In genomic region chr11:118924591-118925585, GRCh38 we compare ENCODE assay signal across 1 cellular context.
TF ChIP-seq lines count a peak whose summit lies in the region.

No MANE protein-coding gene starts in this region.

TF ChIP-seq in K562, 482 proteins besides CTCF, POLR2A, EP300 and RAD21 (continued from another document and continues in another):
- peak in 1 of 2 experiments; percentile 55; a peak in 1 of 4 replicates for TF ChIP-seq HDAC1 (IDR thresholded peaks at IDR 0.05)
- no peak for TF ChIP-seq RBM14 (IDR thresholded peaks at IDR 0.05; ENCODE audit: borderline replicate concordance, insufficient read depth, low read depth, low read length)
- no peak for TF ChIP-seq TARDBP (IDR thresholded peaks at IDR 0.05)
- TF ChIP-seq, protein P1, sequence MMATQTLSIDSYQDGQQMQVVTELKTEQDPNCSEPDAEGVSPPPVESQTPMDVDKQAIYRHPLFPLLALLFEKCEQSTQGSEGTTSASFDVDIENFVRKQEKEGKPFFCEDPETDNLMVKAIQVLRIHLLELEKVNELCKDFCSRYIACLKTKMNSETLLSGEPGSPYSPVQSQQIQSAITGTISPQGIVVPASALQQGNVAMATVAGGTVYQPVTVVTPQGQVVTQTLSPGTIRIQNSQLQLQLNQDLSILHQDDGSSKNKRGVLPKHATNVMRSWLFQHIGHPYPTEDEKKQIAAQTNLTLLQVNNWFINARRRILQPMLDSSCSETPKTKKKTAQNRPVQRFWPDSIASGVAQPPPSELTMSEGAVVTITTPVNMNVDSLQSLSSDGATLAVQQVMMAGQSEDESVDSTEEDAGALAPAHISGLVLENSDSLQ (IDR thresholded peaks at IDR 0.05): peak; percentile 39; the same call in 1 of the 2 replicates
- peak; percentile 90 for TF ChIP-seq ARID4B (CRISPR knock-in tag; IDR thresholded peaks at IDR 0.05)
- TF ChIP-seq TEAD1 (CRISPR knock-in tag; IDR thresholded peaks at IDR 0.05): 0 out of 4 replicates have a peak, but pooled peaks of 1 of the 2 experiments have one; percentile 5
- TF ChIP-seq NR2C1 (IDR thresholded peaks at IDR 0.05): peak; percentile 69
- peak; percentile 87 for TF ChIP-seq NR2C1 (tag; IDR thresholded peaks at IDR 0.05)
- peak; percentile 89 for TF ChIP-seq ZNF143 (CRISPR knock-in tag; IDR thresholded peaks at IDR 0.05)
- no peak for TF ChIP-seq TAF9B (IDR thresholded peaks at IDR 0.05; ENCODE audit: partially characterized antibody)
- TF ChIP-seq ATF1 (CRISPR knock-in tag; IDR thresholded peaks at IDR 0.05): no peak
- peak; percentile 32; the same call in 1 of the 2 replicates for TF ChIP-seq ATF1 (tag; IDR thresholded peaks at IDR 0.05)
- 0 out of 2 replicates have a peak, but pooled peaks have one; percentile 16 for TF ChIP-seq CREM (IDR thresholded peaks at IDR 0.05; ENCODE audit: low read depth)
- TF ChIP-seq ID3 (CRISPR knock-in tag; IDR thresholded peaks at IDR 0.05): no peak
- TF ChIP-seq ID3 (tag; IDR thresholded peaks at IDR 0.05): no peak
- TF ChIP-seq KLF10 (CRISPR knock-in tag; IDR thresholded peaks at IDR 0.05): no peak
- TF ChIP-seq MAFK (IDR thresholded peaks at IDR 0.05; ENCODE audit: low read length): no peak
- peak; percentile 88 for TF ChIP-seq ZFX (CRISPR knock-in tag; IDR thresholded peaks at IDR 0.05)
- TF ChIP-seq, protein P2, sequence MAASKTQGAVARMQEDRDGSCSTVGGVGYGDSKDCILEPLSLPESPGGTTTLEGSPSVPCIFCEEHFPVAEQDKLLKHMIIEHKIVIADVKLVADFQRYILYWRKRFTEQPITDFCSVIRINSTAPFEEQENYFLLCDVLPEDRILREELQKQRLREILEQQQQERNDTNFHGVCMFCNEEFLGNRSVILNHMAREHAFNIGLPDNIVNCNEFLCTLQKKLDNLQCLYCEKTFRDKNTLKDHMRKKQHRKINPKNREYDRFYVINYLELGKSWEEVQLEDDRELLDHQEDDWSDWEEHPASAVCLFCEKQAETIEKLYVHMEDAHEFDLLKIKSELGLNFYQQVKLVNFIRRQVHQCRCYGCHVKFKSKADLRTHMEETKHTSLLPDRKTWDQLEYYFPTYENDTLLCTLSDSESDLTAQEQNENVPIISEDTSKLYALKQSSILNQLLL (CRISPR knock-in tag; IDR thresholded peaks at IDR 0.05; ENCODE audit: borderline replicate concordance): no peak
- TF ChIP-seq SAP30 (IDR thresholded peaks at IDR 0.05; ENCODE audit: borderline replicate concordance, insufficient read depth, low read depth, low read length, poor library complexity, severe bottlenecking): peak; percentile 89
- peak; percentile 49 to 66 for TF ChIP-seq NRF1 (conservative IDR thresholded peaks at IDR 0.05 in 1 of 2, IDR thresholded peaks at IDR 0.05 in 1 of 2)
- peak in 1 of 3 experiments; percentile 24 for TF ChIP-seq YY1 (IDR thresholded peaks at IDR 0.05; ENCODE audit: borderline replicate concordance in 1 of 3, control insufficient read depth in 1 of 3, extremely low read depth in 1 of 3, insufficient read depth in 3 of 3, insufficient read length in 1 of 3, insufficient replicate concordance in 2 of 3, low read depth in 1 of 3, low read length in 2 of 3)
- TF ChIP-seq ZC3H4 (CRISPR knock-in tag; IDR thresholded peaks at IDR 0.05; ENCODE audit: borderline replicate concordance): peak; percentile 46; the same call in 1 of the 2 replicates
- peak; percentile 76; the same call in 1 of the 2 replicates for TF ChIP-seq MYNN (IDR thresholded peaks at IDR 0.05)
- TF ChIP-seq MYNN (CRISPR knock-in tag; IDR thresholded peaks at IDR 0.05): no peak
- peak; percentile 13; the same call in 1 of the 2 replicates for TF ChIP-seq PHF8 (IDR thresholded peaks at IDR 0.05; ENCODE audit: borderline replicate concordance, low read length)
- TF ChIP-seq, protein P3, sequence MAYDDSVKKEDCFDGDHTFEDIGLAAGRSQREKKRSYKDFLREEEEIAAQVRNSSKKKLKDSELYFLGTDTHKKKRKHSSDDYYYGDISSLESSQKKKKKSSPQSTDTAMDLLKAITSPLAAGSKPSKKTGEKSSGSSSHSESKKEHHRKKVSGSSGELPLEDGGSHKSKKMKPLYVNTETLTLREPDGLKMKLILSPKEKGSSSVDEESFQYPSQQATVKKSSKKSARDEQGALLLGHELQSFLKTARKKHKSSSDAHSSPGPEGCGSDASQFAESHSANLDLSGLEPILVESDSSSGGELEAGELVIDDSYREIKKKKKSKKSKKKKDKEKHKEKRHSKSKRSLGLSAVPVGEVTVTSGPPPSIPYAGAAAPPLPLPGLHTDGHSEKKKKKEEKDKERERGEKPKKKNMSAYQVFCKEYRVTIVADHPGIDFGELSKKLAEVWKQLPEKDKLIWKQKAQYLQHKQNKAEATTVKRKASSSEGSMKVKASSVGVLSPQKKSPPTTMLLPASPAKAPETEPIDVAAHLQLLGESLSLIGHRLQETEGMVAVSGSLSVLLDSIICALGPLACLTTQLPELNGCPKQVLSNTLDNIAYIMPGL (CRISPR knock-in tag; IDR thresholded peaks at IDR 0.05): 0 out of 2 replicates have a peak, but pooled peaks have one; percentile 23
- TF ChIP-seq ELF1 (tag; IDR thresholded peaks at IDR 0.05): no peak
- peak; percentile 82 to 86; a peak in 3 of 4 replicates for TF ChIP-seq SIN3A (IDR thresholded peaks at IDR 0.05; ENCODE audit: borderline replicate concordance in 2 of 2, control insufficient read depth in 1 of 2, low read depth in 2 of 2, low read length in 2 of 2)
- peak; percentile 16 for TF ChIP-seq HMGN3 (IDR thresholded peaks at IDR 0.05; ENCODE audit: borderline replicate concordance, extremely low read depth, insufficient read length, low read depth, low read length)
- peak; percentile 87 for TF ChIP-seq DACH1 (IDR thresholded peaks at IDR 0.05; ENCODE audit: partially characterized antibody)
- no peak for TF ChIP-seq KDM4B (IDR thresholded peaks at IDR 0.05; ENCODE audit: borderline replicate concordance in 2 of 2, low read depth in 1 of 2)
- 0 out of 2 replicates have a peak, but pooled peaks have one; percentile 32 for TF ChIP-seq ZKSCAN1 (IDR thresholded peaks at IDR 0.05; ENCODE audit: low read depth, low read length)
- TF ChIP-seq ZBTB7A (IDR thresholded peaks at IDR 0.05; ENCODE audit: borderline replicate concordance, control insufficient read depth, low read depth, low read length): peak; percentile 60; the same call in 1 of the 2 replicates
- TF ChIP-seq, protein P4, sequence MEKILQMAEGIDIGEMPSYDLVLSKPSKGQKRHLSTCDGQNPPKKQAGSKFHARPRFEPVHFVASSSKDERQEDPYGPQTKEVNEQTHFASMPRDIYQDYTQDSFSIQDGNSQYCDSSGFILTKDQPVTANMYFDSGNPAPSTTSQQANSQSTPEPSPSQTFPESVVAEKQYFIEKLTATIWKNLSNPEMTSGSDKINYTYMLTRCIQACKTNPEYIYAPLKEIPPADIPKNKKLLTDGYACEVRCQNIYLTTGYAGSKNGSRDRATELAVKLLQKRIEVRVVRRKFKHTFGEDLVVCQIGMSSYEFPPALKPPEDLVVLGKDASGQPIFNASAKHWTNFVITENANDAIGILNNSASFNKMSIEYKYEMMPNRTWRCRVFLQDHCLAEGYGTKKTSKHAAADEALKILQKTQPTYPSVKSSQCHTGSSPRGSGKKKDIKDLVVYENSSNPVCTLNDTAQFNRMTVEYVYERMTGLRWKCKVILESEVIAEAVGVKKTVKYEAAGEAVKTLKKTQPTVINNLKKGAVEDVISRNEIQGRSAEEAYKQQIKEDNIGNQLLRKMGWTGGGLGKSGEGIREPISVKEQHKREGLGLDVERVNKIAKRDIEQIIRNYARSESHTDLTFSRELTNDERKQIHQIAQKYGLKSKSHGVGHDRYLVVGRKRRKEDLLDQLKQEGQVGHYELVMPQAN (IDR thresholded peaks at IDR 0.05; ENCODE audit: borderline replicate concordance): peak; percentile 72
- no peak for TF ChIP-seq MTA2 (IDR thresholded peaks at IDR 0.05; ENCODE audit: low read depth)
- no peak for TF ChIP-seq ETV1 (tag; conservative IDR thresholded peaks at IDR 0.05; ENCODE audit: low read depth)
- no peak for TF ChIP-seq MECOM (CRISPR knock-in tag; IDR thresholded peaks at IDR 0.05)
- peak; percentile 87 for TF ChIP-seq KAT7 (CRISPR knock-in tag; IDR thresholded peaks at IDR 0.05; ENCODE audit: borderline replicate concordance)
- TF ChIP-seq ZNF785 (CRISPR knock-in tag; IDR thresholded peaks at IDR 0.05): no peak
- TF ChIP-seq CEBPG (CRISPR knock-in tag; IDR thresholded peaks at IDR 0.05): no peak
- TF ChIP-seq CEBPG (tag; conservative IDR thresholded peaks at IDR 0.05 in 1 of 2, IDR thresholded peaks at IDR 0.05 in 1 of 2): no peak
- TF ChIP-seq MTA1 (IDR thresholded peaks at IDR 0.05; ENCODE audit: borderline replicate concordance): no peak
- no peak for TF ChIP-seq HNRNPUL1 (IDR thresholded peaks at IDR 0.05; ENCODE audit: low read length)
- TF ChIP-seq, protein P5, sequence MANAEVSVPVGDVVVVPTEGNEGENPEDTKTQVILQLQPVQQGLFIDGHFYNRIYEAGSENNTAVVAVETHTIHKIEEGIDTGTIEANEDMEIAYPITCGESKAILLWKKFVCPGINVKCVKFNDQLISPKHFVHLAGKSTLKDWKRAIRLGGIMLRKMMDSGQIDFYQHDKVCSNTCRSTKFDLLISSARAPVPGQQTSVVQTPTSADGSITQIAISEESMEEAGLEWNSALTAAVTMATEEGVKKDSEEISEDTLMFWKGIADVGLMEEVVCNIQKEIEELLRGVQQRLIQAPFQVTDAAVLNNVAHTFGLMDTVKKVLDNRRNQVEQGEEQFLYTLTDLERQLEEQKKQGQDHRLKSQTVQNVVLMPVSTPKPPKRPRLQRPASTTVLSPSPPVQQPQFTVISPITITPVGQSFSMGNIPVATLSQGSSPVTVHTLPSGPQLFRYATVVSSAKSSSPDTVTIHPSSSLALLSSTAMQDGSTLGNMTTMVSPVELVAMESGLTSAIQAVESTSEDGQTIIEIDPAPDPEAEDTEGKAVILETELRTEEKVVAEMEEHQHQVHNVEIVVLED (CRISPR knock-in tag; IDR thresholded peaks at IDR 0.05): no peak
- peak in 1 of 2 experiments; percentile 83 for TF ChIP-seq AFF1 (IDR thresholded peaks at IDR 0.05; ENCODE audit: low read depth in 1 of 2, partially characterized antibody in 2 of 2)
- TF ChIP-seq TCF15 (CRISPR knock-in tag; IDR thresholded peaks at IDR 0.05): no peak
- no peak for TF ChIP-seq ZNF76 (CRISPR knock-in tag; IDR thresholded peaks at IDR 0.05; ENCODE audit: borderline replicate concordance)
- TF ChIP-seq ZNF263 (CRISPR knock-in tag; IDR thresholded peaks at IDR 0.05; ENCODE audit: borderline replicate concordance): peak; percentile 62; the same call in 1 of the 2 replicates
